In genomic region chr9:116686693-116687073, GRCh38 we compare ENCODE assay signal across 8 cellular contexts. TPM values are rescaled to one million over a fixed set of nuclear protein-coding genes. Genes with fewer than 3 reads are reported as not detected.
DNase-seq lines count a peak whose midpoint lies in the region; ATAC-seq and TF ChIP-seq lines count a peak whose summit lies in the region.

No MANE protein-coding gene starts in this region.

- H3K27me3 ChIP-seq in iPS DF 6.9 (ENCODE audit: control insufficient read depth, insufficient read depth, low read length): no peaks in the 10 kb centered on the region

- H3K9me3 ChIP-seq in iPS DF 6.9 (ENCODE audit: control insufficient read depth, insufficient read depth, low read length): no peaks in the 10 kb centered on the region

- POLR2A ChIA-PET in activated CD8-positive, alpha-beta T cell treated with anti-CD3 and anti-CD28 coated beads for 36 hours (lab: Charles Lee): interaction anchor here (1.1 to 1.7 kb wide), 3 partner anchors 13 to 581 kb away, joined by 3 to 5 read pairs (median 5); no protein-coding TSS in a partner anchor

- no peaks in the 10 kb centered on the region; the same call in 1 of the 2 replicates for H3K36me3 ChIP-seq in iPS DF 6.9 (ENCODE audit: control insufficient read depth, insufficient read depth, low read length)

- H3K27me3 Mint-ChIP-seq in activated CD8-positive, alpha-beta memory T cell treated with anti-CD3 and anti-CD28 coated beads, Interleukin-2, amount 10 ng/mL, durations not matched to agents 7 days and 5 days: no peaks in the 10 kb centered on the region
- no peaks in the 10 kb centered on the region for H3K27me3 Mint-ChIP-seq in activated CD8-positive, alpha-beta T cell treated with anti-CD3 and anti-CD28 coated beads for 36 hours
- no peaks in the 10 kb centered on the region for H3K27me3 Mint-ChIP-seq in stimulated activated memory B cell treated with anti-CD40 and anti-IgM and Interleukin-4, amounts not matched to agents 10 μg/mL and 1 μg/mL and 100 μg/mL, for 72 hours

- peak; percentile 41 for DNase-seq in activated CD8-positive, alpha-beta memory T cell treated with anti-CD3 and anti-CD28 coated beads, Interleukin-2, amount 10 ng/mL, durations not matched to agents 7 days and 5 days
- DNase-seq in activated CD8-positive, alpha-beta memory T cell treated with anti-CD3 and anti-CD28 coated beads, Interleukin-2, amount 50 U/mL, for 4 hours: no peak
- peak; percentile 12 for DNase-seq in activated CD8-positive, alpha-beta T cell treated with anti-CD3 and anti-CD28 coated beads for 36 hours
- no peak for DNase-seq in iPS DF 6.9 (ENCODE audit: low read depth, low spot score)
- no peak for DNase-seq in stimulated activated CD4-positive, alpha-beta T cell treated with anti-CD3 and anti-CD28 coated beads, Interleukin-15, amount 100 ng/mL, for 24 hours
- no peak for DNase-seq in NCI-H2196 (lab: John Stamatoyannopoulos, UW; ENCODE audit: unreplicated experiment)

- H3K9me3 Mint-ChIP-seq in activated CD8-positive, alpha-beta memory T cell treated with anti-CD3 and anti-CD28 coated beads, Interleukin-2, amount 10 ng/mL, durations not matched to agents 7 days and 5 days (ENCODE audit: low read depth): peaks cover 2% of the 10 kb centered on the region
- H3K9me3 Mint-ChIP-seq in activated CD8-positive, alpha-beta T cell treated with anti-CD3 and anti-CD28 coated beads for 36 hours: peaks cover 2% of the 10 kb centered on the region
- peaks cover 2% of the 10 kb centered on the region for H3K9me3 Mint-ChIP-seq in stimulated activated memory B cell treated with anti-CD40 and anti-IgM and Interleukin-4, amounts not matched to agents 10 μg/mL and 1 μg/mL and 100 μg/mL, for 72 hours

- peaks cover 1% of the 10 kb centered on the region; the same call in 1 of the 2 replicates for H3K4me1 ChIP-seq in iPS DF 6.9 (ENCODE audit: control insufficient read depth, insufficient read depth, low read length)

- peaks cover 5% of the 10 kb centered on the region for H3K36me3 Mint-ChIP-seq in activated CD8-positive, alpha-beta memory T cell treated with anti-CD3 and anti-CD28 coated beads, Interleukin-2, amount 10 ng/mL, durations not matched to agents 7 days and 5 days
- peaks cover 8% of the 10 kb centered on the region for H3K36me3 Mint-ChIP-seq in activated CD8-positive, alpha-beta T cell treated with anti-CD3 and anti-CD28 coated beads for 36 hours (ENCODE audit: low read depth)
- H3K36me3 Mint-ChIP-seq in stimulated activated memory B cell treated with anti-CD40 and anti-IgM and Interleukin-4, amounts not matched to agents 10 μg/mL and 1 μg/mL and 100 μg/mL, for 72 hours: peaks cover 6% of the 10 kb centered on the region

- peak overlapping the region; percentile 91 for H3K4me3 Mint-ChIP-seq in activated CD8-positive, alpha-beta memory T cell treated with anti-CD3 and anti-CD28 coated beads, Interleukin-2, amount 10 ng/mL, durations not matched to agents 7 days and 5 days
- peak overlapping the region; percentile 88 for H3K4me3 Mint-ChIP-seq in activated CD8-positive, alpha-beta T cell treated with anti-CD3 and anti-CD28 coated beads for 36 hours
- peak overlapping the region; percentile 89 for H3K4me3 Mint-ChIP-seq in stimulated activated memory B cell treated with anti-CD40 and anti-IgM and Interleukin-4, amounts not matched to agents 10 μg/mL and 1 μg/mL and 100 μg/mL, for 72 hours

- intact Hi-C loops in activated CD8-positive, alpha-beta T cell treated with anti-CD3 and anti-CD28 coated beads for 36 hours (cut with micrococcal nuclease): no loop called here

- peak overlapping the region; percentile 87 for H3K27ac Mint-ChIP-seq in activated CD8-positive, alpha-beta memory T cell treated with anti-CD3 and anti-CD28 coated beads, Interleukin-2, amount 10 ng/mL, durations not matched to agents 7 days and 5 days
- peak overlapping the region; percentile 89 for H3K27ac Mint-ChIP-seq in activated CD8-positive, alpha-beta T cell treated with anti-CD3 and anti-CD28 coated beads for 36 hours
- H3K27ac Mint-ChIP-seq in stimulated activated memory B cell treated with anti-CD40 and anti-IgM and Interleukin-4, amounts not matched to agents 10 μg/mL and 1 μg/mL and 100 μg/mL, for 72 hours: peak overlapping the region; percentile 77

- H3K4me1 Mint-ChIP-seq in activated CD8-positive, alpha-beta memory T cell treated with anti-CD3 and anti-CD28 coated beads, Interleukin-2, amount 10 ng/mL, durations not matched to agents 7 days and 5 days: peaks cover 41% of the 10 kb centered on the region
- H3K4me1 Mint-ChIP-seq in activated CD8-positive, alpha-beta T cell treated with anti-CD3 and anti-CD28 coated beads for 36 hours (ENCODE audit: low read depth): peaks cover 45% of the 10 kb centered on the region
- peaks cover 49% of the 10 kb centered on the region for H3K4me1 Mint-ChIP-seq in stimulated activated memory B cell treated with anti-CD40 and anti-IgM and Interleukin-4, amounts not matched to agents 10 μg/mL and 1 μg/mL and 100 μg/mL, for 72 hours

- no peak overlapping the region for H3K27ac ChIP-seq in iPS DF 6.9 (ENCODE audit: low read length)

- no peak for TF ChIP-seq CTCF in activated CD8-positive, alpha-beta T cell treated with anti-CD3 and anti-CD28 coated beads for 36 hours (IDR thresholded peaks at IDR 0.05)

- CTCF ChIA-PET in activated CD8-positive, alpha-beta memory T cell treated with anti-CD3 and anti-CD28 coated beads, Interleukin-2, amount 10 ng/mL, durations not matched to agents 7 days and 5 days (lab: Charles Lee): interaction anchor here (0.7 kb wide), 1 partner anchor 1313 kb away, joined by 3 read pairs; no protein-coding TSS in a partner anchor
- CTCF ChIA-PET in activated CD8-positive, alpha-beta T cell treated with anti-CD3 and anti-CD28 coated beads for 36 hours (lab: Charles Lee): no interaction called here

- peak overlapping the region; percentile 76; the same call in 1 of the 2 replicates for H3K4me3 ChIP-seq in iPS DF 6.9 (ENCODE audit: low read length)

- ATAC-seq in activated CD8-positive, alpha-beta memory T cell treated with anti-CD3 and anti-CD28 coated beads, Interleukin-2, amount 10 ng/mL, durations not matched to agents 7 days and 5 days: peak; percentile 40
- peak; percentile 39 for ATAC-seq in HG03066 (IDR thresholded peaks at IDR 0.05; ENCODE audit: low read depth, unreplicated experiment)
- ATAC-seq in activated CD8-positive, alpha-beta T cell treated with anti-CD3 and anti-CD28 coated beads for 36 hours: peak; percentile 37
- ATAC-seq in stimulated activated memory B cell treated with anti-CD40 and anti-IgM and Interleukin-4, amounts not matched to agents 10 μg/mL and 1 μg/mL and 100 μg/mL, for 72 hours: peak; percentile 59

- no CpG with 5 or more reads among the region's 7 CpGs for WGBS in iPS DF 6.9 (ENCODE audit: insufficient coverage, insufficient read length)

RNA-seq across cellular contexts. Expression of gene TRIM32, which starts 0.4 kb away (rescaled TPM):
- total RNA-seq in activated CD8-positive, alpha-beta memory T cell treated with anti-CD3 and anti-CD28 coated beads, Interleukin-2, amount 10 ng/mL, durations not matched to agents 7 days and 5 days: 10 to 100 TPM; 14.0 to 19.8 TPM
- total RNA-seq in activated CD8-positive, alpha-beta T cell treated with anti-CD3 and anti-CD28 coated beads for 36 hours: 10 to 100 TPM; 14.6 to 15.0 TPM

Comparison
In these comparisons a context has a peak if more than half of its experiments do, and no peak if none do; other contexts are left out.
1. DNase-seq: peak in activated CD8-positive, alpha-beta memory T cell treated with anti-CD3 and anti-CD28 coated beads, Interleukin-2, amount 10 ng/mL, durations not matched to agents 7 days and 5 days (single experiment) and activated CD8-positive, alpha-beta T cell treated with anti-CD3 and anti-CD28 coated beads for 36 hours (single experiment); none in activated CD8-positive, alpha-beta memory T cell treated with anti-CD3 and anti-CD28 coated beads, Interleukin-2, amount 50 U/mL, for 4 hours (single experiment), iPS DF 6.9 (single experiment), stimulated activated CD4-positive, alpha-beta T cell treated with anti-CD3 and anti-CD28 coated beads, Interleukin-15, amount 100 ng/mL, for 24 hours (single experiment) and NCI-H2196 (single experiment).
2. Peak in every context shown above with its lines, with median percentiles within 50 percentile points of each other: ATAC-seq, H3K27ac Mint-ChIP-seq and H3K4me3 Mint-ChIP-seq.